In genomic region chr1:58082596-58082995, GRCh38 we compare ENCODE assay signal across 24 cellular contexts.
DNase-seq lines count a peak whose midpoint lies in the region; ATAC-seq, FAIRE-seq and TF ChIP-seq lines count a peak whose summit lies in the region.
"Had no signal": no experiment of that assay in that cellular context is flagged by ENCODE, and none has a peak within 500 bp of the region (broad histone marks: within the 10 kb centered on the region; RNA-seq: fewer than 3 reads in every experiment).

No MANE protein-coding gene starts in this region.

- no peaks in the 10 kb centered on the region for H3K36me3 ChIP-seq in trophoblast cell (ENCODE audit: control insufficient read depth in 1 of 2, insufficient read depth in 2 of 2, low read length in 2 of 2)
- H3K36me3 ChIP-seq: BE2C; BLaER1 treated with 17β-estradiol and CSF1 and Interleukin-3, amounts not matched to agents 10 nM and 100 nM had no signal

- no peaks in the 10 kb centered on the region for H3K4me1 ChIP-seq in trophoblast cell (ENCODE audit: control insufficient read depth in 1 of 2, insufficient read depth in 2 of 2, low read length in 2 of 2)
- H3K4me1 ChIP-seq: A549; BE2C; BLaER1 treated with 17β-estradiol and CSF1 and Interleukin-3, amounts not matched to agents 10 nM and 100 nM had no signal

- H2BK12ac ChIP-seq in trophoblast cell (ENCODE audit: low read length): no peak overlapping the region

- TF ChIP-seq POLR2A in GM12892 (IDR thresholded peaks at IDR 0.05; ENCODE audit: low read depth, low read length): no peak

- no peak overlapping the region for H3K23ac ChIP-seq in trophoblast cell (ENCODE audit: low read length)

- DNase-seq in NCI-H524 (lab: John Stamatoyannopoulos, UW): peak; percentile 54 to 73
- DNase-seq in NCI-H82 (lab: John Stamatoyannopoulos, UW): peak; percentile 95
- DNase-seq in ecto neural progenitor cell (ENCODE audit: low spot score): peak; percentile 56
- no peak for DNase-seq in trophoblast cell
- no peak for DNase-seq in GM12892 (ENCODE audit: insufficient read length)
- DNase-seq: 8988T; ACHN; AML-193; BE2C; CD4-positive, alpha-beta T cell; CD8-positive, alpha-beta memory T cell; DMS 273 treated with DMSO at 0.1 percent for 48 hours; DMS79; EL; GDM1; H9 had no signal

- no peak overlapping the region for H4K91ac ChIP-seq in trophoblast cell (ENCODE audit: low read depth, low read length)

- H4K12ac ChIP-seq in trophoblast cell (ENCODE audit: low read depth, low read length): no peak overlapping the region

- H3K18ac ChIP-seq in trophoblast cell (ENCODE audit: low read length): no peak overlapping the region

- FAIRE-seq in GM12892 (lab: Jason Lieb, UNC): no peak
- FAIRE-seq: A549, D721Med, GM12878, GM18507 had no signal

- H3K79me2 ChIP-seq in trophoblast cell (ENCODE audit: control insufficient read depth, insufficient read depth, low read length, poor library complexity): no peaks in the 10 kb centered on the region

- H4K8ac ChIP-seq in trophoblast cell (ENCODE audit: low read depth, low read length): no peak overlapping the region

- H3K4ac ChIP-seq in trophoblast cell (ENCODE audit: low read depth, low read length): no peak overlapping the region

- no peak overlapping the region for H2AK5ac ChIP-seq in trophoblast cell (ENCODE audit: low read length)

- H2BK120ac ChIP-seq in trophoblast cell (ENCODE audit: insufficient read depth, low read length, poor library complexity): no peak overlapping the region

- no peak overlapping the region for H2AFZ ChIP-seq in trophoblast cell (ENCODE audit: insufficient read depth, low read length, poor library complexity)
- H2AFZ ChIP-seq: GM23338 had no signal

- no peak overlapping the region for H3K4me3 ChIP-seq in trophoblast cell (ENCODE audit: low read depth, low read length)
- H3K4me3 ChIP-seq: A549; BLaER1 treated with 17β-estradiol and CSF1 and Interleukin-3, amounts not matched to agents 10 nM and 100 nM; GM12878; GM23338 had no signal

- H3K79me1 ChIP-seq in trophoblast cell (ENCODE audit: low read length): no peaks in the 10 kb centered on the region

- no peaks in the 10 kb centered on the region for H3K27me3 ChIP-seq in trophoblast cell (ENCODE audit: insufficient read depth, low read length)
- H3K27me3 ChIP-seq: BE2C; BLaER1 treated with 17β-estradiol and CSF1 and Interleukin-3, amounts not matched to agents 10 nM and 100 nM had no signal

- no peak overlapping the region for H3K9ac ChIP-seq in trophoblast cell (ENCODE audit: low read length)
- H3K9ac ChIP-seq: BLaER1 treated with 17β-estradiol and CSF1 and Interleukin-3, amounts not matched to agents 10 nM and 100 nM had no signal

- no peak overlapping the region for H3K27ac ChIP-seq in trophoblast cell (ENCODE audit: low read depth, low read length)
- H3K27ac ChIP-seq: A549; BLaER1 treated with 17β-estradiol and CSF1 and Interleukin-3, amounts not matched to agents 10 nM and 100 nM had no signal

- ATAC-seq in HG02973 (IDR thresholded peaks at IDR 0.05; ENCODE audit: unreplicated experiment): no peak
- ATAC-seq: A549, GM12878, GM23338, HCT116 had no signal

- no peak overlapping the region for H3K4me2 ChIP-seq in trophoblast cell (ENCODE audit: low read length)
- H3K4me2 ChIP-seq: A549; BLaER1 treated with 17β-estradiol and CSF1 and Interleukin-3, amounts not matched to agents 10 nM and 100 nM; GM23338 had no signal

- no peak overlapping the region for H3K14ac ChIP-seq in trophoblast cell (ENCODE audit: low read length)

- WGBS in trophoblast cell (ENCODE audit: extremely low coverage, insufficient coverage, insufficient read length): no CpG with 5 or more reads among the region's 5 CpGs

- H2BK5ac ChIP-seq in trophoblast cell (ENCODE audit: low read depth, low read length, poor library complexity): no peak overlapping the region

- no peaks in the 10 kb centered on the region for H3K9me3 ChIP-seq in trophoblast cell (ENCODE audit: insufficient read depth, low read depth, low read length)
- H3K9me3 ChIP-seq: A549; BE2C; BLaER1 treated with 17β-estradiol and CSF1 and Interleukin-3, amounts not matched to agents 10 nM and 100 nM had no signal

Comparison
In these comparisons a context has a peak if more than half of its experiments do, and no peak if none do; other contexts are left out.
1. DNase-seq: peak in NCI-H524 (2 of 2), NCI-H82 (single experiment) and ecto neural progenitor cell (single experiment); none in trophoblast cell (0 of 2) and GM12892 (single experiment).